Comparison of ENCODE assay signal across 27 cellular contexts in the genomic region with DNA sequence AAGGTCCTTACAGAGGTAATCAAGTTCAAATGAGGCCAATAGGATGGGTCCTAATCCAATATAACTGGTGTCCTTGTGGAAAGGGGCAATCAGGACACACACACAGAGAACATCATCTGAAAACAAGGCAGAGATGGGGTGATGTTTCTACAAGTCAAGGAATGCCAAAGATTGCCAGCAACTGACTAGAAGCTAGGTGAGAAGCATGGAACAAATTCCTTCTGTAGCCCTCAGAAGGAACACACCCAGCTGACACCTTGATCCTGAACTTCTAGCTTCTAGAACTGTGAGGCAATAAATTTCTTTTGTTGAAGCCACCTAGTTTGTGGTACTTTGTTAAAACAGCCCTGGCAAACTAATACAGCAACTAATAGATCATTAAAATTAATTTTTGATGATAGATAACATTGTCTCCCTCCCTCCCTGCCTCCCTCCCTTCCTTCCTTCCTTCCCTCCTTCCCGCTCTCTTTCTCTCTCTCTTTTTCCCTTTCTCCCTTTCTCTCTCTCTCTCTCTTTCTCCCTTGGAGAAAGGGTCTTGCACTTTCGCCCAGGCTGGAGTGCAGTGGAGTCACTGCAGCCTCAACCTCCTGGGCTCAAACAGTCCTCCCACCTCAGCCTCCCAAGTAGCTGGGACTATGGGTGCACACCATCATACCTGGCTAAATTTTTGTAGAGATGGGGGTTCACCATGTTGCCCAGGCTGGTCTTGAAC. TPM values are rescaled to one million over a fixed set of nuclear protein-coding genes. Genes with fewer than 3 reads are reported as not detected.
DNase-seq lines count a peak whose midpoint lies in the region; ATAC-seq, FAIRE-seq and TF ChIP-seq lines count a peak whose summit lies in the region.
"Had no signal": no experiment of that assay in that cellular context is flagged by ENCODE, and none has a peak within 500 bp of the region (broad histone marks: within the 10 kb centered on the region; RNA-seq: fewer than 3 reads in every experiment).

No MANE protein-coding gene starts in this region.

- dilution Hi-C loops in keratinocyte (cut with MboI; ENCODE audit: extremely low pct_ligation_motif_present, low sequenced_read_pairs): no loop called here

- CTCF ChIA-PET in activated CD8-positive, alpha-beta T cell treated with anti-CD3 and anti-CD28 coated beads, Interleukin-2, amount 10 ng/mL, durations not matched to agents 7 days and 5 days (lab: Charles Lee): no interaction called here
- CTCF ChIA-PET in activated CD8-positive, alpha-beta T cell treated with anti-CD3 and anti-CD28 coated beads for 36 hours (lab: Charles Lee): interaction anchor here (1.3 kb wide), 1 partner anchor 33 kb away, joined by 3 read pairs; no protein-coding TSS in a partner anchor
- CTCF ChIA-PET in HEK293 (lab: Yijun Ruan, JAX): interaction anchor here (2.1 kb wide), 1 partner anchor 36 kb away, joined by 6 read pairs; no protein-coding TSS in a partner anchor

- no peak overlapping the region for H3K4me3 ChIP-seq in HEK293 (ENCODE audit: low read depth, low read length)
- no peak overlapping the region for H3K4me3 ChIP-seq in epithelial cell of esophagus (ENCODE audit: low read length)
- H3K4me3 ChIP-seq in keratinocyte (ENCODE audit: control insufficient read depth in 2 of 3, extremely low read depth in 1 of 3, insufficient read depth in 2 of 3, low read depth in 1 of 3, low read length in 3 of 3): no peak overlapping the region
- H3K4me3 ChIP-seq: A549; BLaER1 treated with 17β-estradiol and CSF1 and Interleukin-3, amounts not matched to agents 10 nM and 100 nM; GM12878; GM23248 had no signal

- FAIRE-seq in keratinocyte (lab: Jason Lieb, UNC): peak; percentile 65
- FAIRE-seq: A549, D721Med, GM12878, H1 had no signal

- no peaks in the 10 kb centered on the region for H4K20me1 ChIP-seq in keratinocyte (ENCODE audit: control insufficient read depth, extremely low read depth, insufficient read depth, low read length)
- H4K20me1 ChIP-seq: BLaER1 treated with 17β-estradiol and CSF1 and Interleukin-3, amounts not matched to agents 10 nM and 100 nM had no signal

- no peak for TF ChIP-seq CTCF in activated CD8-positive, alpha-beta T cell treated with anti-CD3 and anti-CD28 coated beads for 36 hours (IDR thresholded peaks at IDR 0.05)
- no peak for TF ChIP-seq CTCF in HEK293 (tag by site-specific recombination; IDR thresholded peaks at IDR 0.05)
- TF ChIP-seq CTCF in epithelial cell of esophagus (IDR thresholded peaks at IDR 0.05; ENCODE audit: insufficient read depth, low read depth, low read length, missing control alignments): no peak
- TF ChIP-seq CTCF in keratinocyte (optimal IDR thresholded peaks at IDR 0.05 in 1 of 3, IDR thresholded peaks at IDR 0.05 in 1 of 3, conservative IDR thresholded peaks at IDR 0.05 in 1 of 3; ENCODE audit: extremely low read depth in 1 of 3, insufficient read depth in 2 of 3, low read length in 3 of 3): no peak

- H3K27me3 ChIP-seq in keratinocyte (ENCODE audit: control insufficient read depth, extremely low read depth, insufficient read depth, low read length): no peaks in the 10 kb centered on the region
- H3K27me3 ChIP-seq: BE2C had no signal

- H2AFZ ChIP-seq in keratinocyte (ENCODE audit: control insufficient read depth, low read length): no peak overlapping the region
- H2AFZ ChIP-seq: GM23248 had no signal

- H3K4me1 ChIP-seq in HEK293 (ENCODE audit: control insufficient read depth, insufficient read depth, low read length): no peaks in the 10 kb centered on the region
- no peaks in the 10 kb centered on the region for H3K4me1 ChIP-seq in keratinocyte (ENCODE audit: control insufficient read depth, extremely low read depth, insufficient read depth, low read length)
- H3K4me1 ChIP-seq: A549; BE2C; BLaER1 treated with 17β-estradiol and CSF1 and Interleukin-3, amounts not matched to agents 10 nM and 100 nM had no signal

- no peak overlapping the region for H3K4me2 ChIP-seq in keratinocyte (ENCODE audit: control insufficient read depth, extremely low read depth, insufficient read depth, low read depth, low read length)
- H3K4me2 ChIP-seq: A549; BLaER1 treated with 17β-estradiol and CSF1 and Interleukin-3, amounts not matched to agents 10 nM and 100 nM had no signal

- no peak overlapping the region for H3K4me3 Mint-ChIP-seq in activated CD8-positive, alpha-beta T cell treated with anti-CD3 and anti-CD28 coated beads, Interleukin-2, amount 10 ng/mL, durations not matched to agents 7 days and 5 days
- no peak overlapping the region for H3K4me3 Mint-ChIP-seq in activated CD8-positive, alpha-beta T cell treated with anti-CD3 and anti-CD28 coated beads for 36 hours
- H3K4me3 Mint-ChIP-seq: CD14-positive monocyte; CD4-positive, alpha-beta T cell; CD8-positive, alpha-beta memory T cell had no signal

- no peak overlapping the region for H3K27ac Mint-ChIP-seq in activated CD8-positive, alpha-beta T cell treated with anti-CD3 and anti-CD28 coated beads, Interleukin-2, amount 10 ng/mL, durations not matched to agents 7 days and 5 days
- H3K27ac Mint-ChIP-seq in activated CD8-positive, alpha-beta T cell treated with anti-CD3 and anti-CD28 coated beads for 36 hours: no peak overlapping the region
- H3K27ac Mint-ChIP-seq: CD14-positive monocyte; CD4-positive, alpha-beta T cell had no signal

- H3K9ac ChIP-seq in keratinocyte (ENCODE audit: control insufficient read depth, extremely low read depth, insufficient read depth, low read length): no peak overlapping the region
- H3K9ac ChIP-seq: BLaER1 treated with 17β-estradiol and CSF1 and Interleukin-3, amounts not matched to agents 10 nM and 100 nM; GM23248 had no signal

- peak; percentile 7 for DNase-seq in activated CD8-positive, alpha-beta T cell treated with anti-CD3 and anti-CD28 coated beads, Interleukin-2, amount 10 ng/mL, durations not matched to agents 7 days and 5 days
- no peak for DNase-seq in activated CD8-positive, alpha-beta T cell treated with anti-CD3 and anti-CD28 coated beads for 36 hours
- DNase-seq in epithelial cell of esophagus (ENCODE audit: low read depth) (peak; percentile 53), keratinocyte (ENCODE audit: low read depth, low spot score) (no peak), SHP77 treated with DMSO at 0.1 percent for 48 hours (lab: John Stamatoyannopoulos, UW) (no peak)
- no peak for DNase-seq in activated naive CD4-positive, alpha-beta T cell (lab: John Stamatoyannopoulos, UW)
- DNase-seq: 8988T; ACHN; AML-193; BE2C; CD4-positive, alpha-beta T cell; CD8-positive, alpha-beta memory T cell; DMS 273 treated with DMSO at 0.1 percent for 48 hours; DMS79; EL; GDM1; GM23248; H7; HCEC 1CT had no signal

- H3K36me3 Mint-ChIP-seq in activated CD8-positive, alpha-beta T cell treated with anti-CD3 and anti-CD28 coated beads, Interleukin-2, amount 10 ng/mL, durations not matched to agents 7 days and 5 days (ENCODE audit: low read depth): peaks cover 43% of the 10 kb centered on the region
- H3K36me3 Mint-ChIP-seq in activated CD8-positive, alpha-beta T cell treated with anti-CD3 and anti-CD28 coated beads for 36 hours (ENCODE audit: low read depth): peaks cover 42% of the 10 kb centered on the region

- no peak for ATAC-seq in activated CD8-positive, alpha-beta T cell treated with anti-CD3 and anti-CD28 coated beads, Interleukin-2, amount 10 ng/mL, durations not matched to agents 7 days and 5 days
- no peak for ATAC-seq in activated CD8-positive, alpha-beta T cell treated with anti-CD3 and anti-CD28 coated beads for 36 hours
- no peak for ATAC-seq in GM18909 (IDR thresholded peaks at IDR 0.05; ENCODE audit: poor library complexity, unreplicated experiment)
- ATAC-seq: A549, GM12878 had no signal

- no peaks in the 10 kb centered on the region for H3K9me1 ChIP-seq in keratinocyte (ENCODE audit: control insufficient read depth, extremely low read depth, insufficient read depth, low read length)

- no peaks in the 10 kb centered on the region; a peak in 1 of 3 replicates for H3K36me3 ChIP-seq in HEK293 (ENCODE audit: control insufficient read depth in 2 of 2, insufficient read depth in 1 of 2, low read length in 2 of 2)
- no peaks in the 10 kb centered on the region for H3K36me3 ChIP-seq in keratinocyte (ENCODE audit: control insufficient read depth in 2 of 2, extremely low read depth in 1 of 2, insufficient read depth in 2 of 2, low read length in 2 of 2)
- H3K36me3 ChIP-seq: BE2C had no signal

- H3K27ac ChIP-seq in HEK293 (ENCODE audit: extremely low read depth, low read depth, low read length) (no peak overlapping the region), keratinocyte (ENCODE audit: control insufficient read depth, insufficient read depth, low read length) (no peak overlapping the region)
- H3K27ac ChIP-seq: A549; BLaER1 treated with 17β-estradiol and CSF1 and Interleukin-3, amounts not matched to agents 10 nM and 100 nM; GM23248 had no signal

- POLR2A ChIA-PET in activated CD8-positive, alpha-beta T cell treated with anti-CD3 and anti-CD28 coated beads, Interleukin-2, amount 10 ng/mL, durations not matched to agents 7 days and 5 days (lab: Charles Lee): no interaction called here
- POLR2A ChIA-PET in activated CD8-positive, alpha-beta T cell treated with anti-CD3 and anti-CD28 coated beads for 36 hours (lab: Charles Lee): interaction anchor here (0.9 kb wide), 1 partner anchor 16 kb away, joined by 3 read pairs; no protein-coding TSS in a partner anchor
- POLR2A ChIA-PET in HEK293 (lab: Yijun Ruan, JAX): no interaction called here

- peaks cover 25% of the 10 kb centered on the region for H3K4me1 Mint-ChIP-seq in activated CD8-positive, alpha-beta T cell treated with anti-CD3 and anti-CD28 coated beads, Interleukin-2, amount 10 ng/mL, durations not matched to agents 7 days and 5 days (ENCODE audit: low read depth)
- peaks cover 23% of the 10 kb centered on the region for H3K4me1 Mint-ChIP-seq in activated CD8-positive, alpha-beta T cell treated with anti-CD3 and anti-CD28 coated beads for 36 hours (ENCODE audit: low read depth)
- H3K4me1 Mint-ChIP-seq: CD14-positive monocyte had no signal

- no peaks in the 10 kb centered on the region for H3K79me2 ChIP-seq in keratinocyte (ENCODE audit: control insufficient read depth, insufficient read depth, low read length)

- peaks cover 13% of the 10 kb centered on the region for H3K9me3 Mint-ChIP-seq in activated CD8-positive, alpha-beta T cell treated with anti-CD3 and anti-CD28 coated beads, Interleukin-2, amount 10 ng/mL, durations not matched to agents 7 days and 5 days (ENCODE audit: insufficient read depth)
- peaks cover 14% of the 10 kb centered on the region for H3K9me3 Mint-ChIP-seq in activated CD8-positive, alpha-beta T cell treated with anti-CD3 and anti-CD28 coated beads for 36 hours

- H3K9me3 ChIP-seq in HEK293 (ENCODE audit: control insufficient read depth, insufficient read depth, low read depth, low read length) (no peaks in the 10 kb centered on the region), keratinocyte (ENCODE audit: control insufficient read depth, low read depth, low read length) (peaks cover 7% of the 10 kb centered on the region)
- H3K9me3 ChIP-seq: BE2C had no signal

- intact Hi-C loops in activated CD8-positive, alpha-beta T cell treated with anti-CD3 and anti-CD28 coated beads for 36 hours (cut with micrococcal nuclease): no loop called here

- H3K27me3 Mint-ChIP-seq in activated CD8-positive, alpha-beta T cell treated with anti-CD3 and anti-CD28 coated beads, Interleukin-2, amount 10 ng/mL, durations not matched to agents 7 days and 5 days (ENCODE audit: low read depth): no peaks in the 10 kb centered on the region
- no peaks in the 10 kb centered on the region for H3K27me3 Mint-ChIP-seq in activated CD8-positive, alpha-beta T cell treated with anti-CD3 and anti-CD28 coated beads for 36 hours
- H3K27me3 Mint-ChIP-seq: CD8-positive, alpha-beta memory T cell had no signal

RNA-seq across cellular contexts. Expression of gene CD8A, which starts 10.3 kb away (rescaled TPM):
- 100 to 1,000 TPM; 667 to 675 TPM for total RNA-seq in activated CD8-positive, alpha-beta T cell treated with anti-CD3 and anti-CD28 coated beads, Interleukin-2, amount 10 ng/mL, durations not matched to agents 7 days and 5 days
- 100 to 1,000 TPM; 419 to 432 TPM for total RNA-seq in activated CD8-positive, alpha-beta T cell treated with anti-CD3 and anti-CD28 coated beads for 36 hours
- 0.02 to 0.19 TPM (median 0.10 TPM) in 3 replicates for polyA plus RNA-seq in keratinocyte
- polyA plus RNA-seq in keratinocyte (2011; ENCODE audit: low read depth): not detected
- polyA plus RNA-seq in keratinocyte (2011; cell fraction: cytosol; rRNA removed): 0.13 and 0.23 TPM in 2 replicates
- 0.14 and 0.40 TPM in 2 replicates for polyA plus RNA-seq in keratinocyte (2011; cell fraction: nucleus; rRNA removed)
- 0.08 and 0.09 TPM in 2 replicates for polyA plus RNA-seq in keratinocyte (2012; ENCODE audit: low replicate concordance)
- polyA minus RNA-seq in keratinocyte: not detected in 3 replicates
- not detected for polyA minus RNA-seq in keratinocyte (2011; cell fraction: cytosol; rRNA and poly(A)+ RNA removed)
- not detected in 2 replicates for polyA minus RNA-seq in keratinocyte (2011; cell fraction: nucleus; rRNA and poly(A)+ RNA removed)
- total RNA-seq: H7 had no signal
- polyA plus RNA-seq: GM23248 had no signal

Comparison
In these comparisons a context has a peak if more than half of its experiments do, and no peak if none do; other contexts are left out.
1. DNase-seq: peak in activated CD8-positive, alpha-beta T cell treated with anti-CD3 and anti-CD28 coated beads, Interleukin-2, amount 10 ng/mL, durations not matched to agents 7 days and 5 days (single experiment) and epithelial cell of esophagus (single experiment); none in activated CD8-positive, alpha-beta T cell treated with anti-CD3 and anti-CD28 coated beads for 36 hours (single experiment), keratinocyte (single experiment), activated naive CD4-positive, alpha-beta T cell (0 of 4) and SHP77 treated with DMSO at 0.1 percent for 48 hours (single experiment).